ENCODE assay signal across 18 cellular contexts in the genomic region with DNA sequence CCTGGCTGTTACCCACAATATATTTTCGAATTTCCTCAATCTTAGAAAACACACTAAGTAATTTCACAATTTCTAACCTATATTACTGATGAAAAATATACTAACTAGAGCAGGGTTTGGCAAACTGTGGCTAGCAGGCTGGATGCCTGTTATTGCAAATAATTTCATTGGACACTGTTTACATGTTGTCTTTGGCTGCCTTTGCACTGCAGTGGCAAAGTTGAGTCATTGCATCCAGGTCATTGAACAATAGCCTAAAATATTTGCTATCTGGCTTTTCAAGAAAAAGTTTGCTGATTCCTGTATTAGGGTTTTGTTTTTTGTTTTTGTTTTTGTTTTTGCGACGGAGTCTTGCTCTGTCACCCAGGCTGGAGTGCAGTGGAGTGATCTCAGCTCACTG. TPM values are rescaled to one million over a fixed set of nuclear protein-coding genes. Genes with fewer than 3 reads are reported as not detected.
DNase-seq lines count a peak whose midpoint lies in the region; FAIRE-seq and TF ChIP-seq lines count a peak whose summit lies in the region.
"Had no signal": no experiment of that assay in that cellular context is flagged by ENCODE, and none has a peak within 500 bp of the region (broad histone marks: within the 10 kb centered on the region; RNA-seq: fewer than 3 reads in every experiment).

No MANE protein-coding gene starts in this region.

- no peak for FAIRE-seq in astrocyte (lab: Jason Lieb, UNC)

- no peaks in the 10 kb centered on the region for H3K9me3 ChIP-seq in astrocyte (ENCODE audit: insufficient read depth, low read depth, low read length)
- H3K9me3 ChIP-seq: upper lobe of right lung had no signal

- H3K4me1 ChIP-seq in ACC112 (ENCODE audit: control insufficient read depth, insufficient read depth, low read length, unreplicated experiment) = peaks cover 14% of the 10 kb centered on the region
- peaks cover 2% of the 10 kb centered on the region for H3K4me1 ChIP-seq in astrocyte (ENCODE audit: insufficient read depth, low read length)
- H3K4me1 ChIP-seq: upper lobe of right lung had no signal

- H2AFZ ChIP-seq in ACC112 (ENCODE audit: low read length, unreplicated experiment) (no peak overlapping the region), astrocyte (ENCODE audit: low read depth, low read length) (no peak overlapping the region)
- H2AFZ ChIP-seq: hepatocyte had no signal

- H3K9me3 Mint-ChIP-seq in astrocyte (ENCODE audit: unreplicated experiment) = no peaks in the 10 kb centered on the region

- no peaks in the 10 kb centered on the region for H3K79me2 ChIP-seq in ACC112 (ENCODE audit: control insufficient read depth, insufficient read depth, low read length, unreplicated experiment)
- H3K79me2 ChIP-seq in astrocyte (ENCODE audit: insufficient read depth, low read length) = no peaks in the 10 kb centered on the region
- H3K79me2 ChIP-seq: hepatocyte had no signal

- no peak for TF ChIP-seq CTCF in astrocyte (IDR thresholded peaks at IDR 0.05; ENCODE audit: insufficient read depth, low read depth, low read length)
- TF ChIP-seq CTCF in foreskin fibroblast (IDR thresholded peaks at IDR 0.05; ENCODE audit: low read depth, low read length) = no peak
- TF ChIP-seq CTCF in GM20000 (IDR thresholded peaks at IDR 0.05; ENCODE audit: extremely low read depth, missing control alignments) = no peak

- H3K36me3 Mint-ChIP-seq in astrocyte (ENCODE audit: low read depth, unreplicated experiment) = peaks cover 2% of the 10 kb centered on the region

- H3K36me3 ChIP-seq in ACC112 (ENCODE audit: insufficient read depth, low read length) = peaks cover 19% of the 10 kb centered on the region
- peaks cover 8% of the 10 kb centered on the region for H3K36me3 ChIP-seq in astrocyte (ENCODE audit: insufficient read depth, low read length)
- H3K36me3 ChIP-seq: upper lobe of right lung had no signal

- DNase-seq in HCEC 1CT (peak; percentile 50), astrocyte (ENCODE audit: low read depth) (peak; percentile 52), foreskin fibroblast (peak; percentile 74 to 85), T-helper 1 cell (no peak), NCI-H2107 (lab: John Stamatoyannopoulos, UW) (no peak), AML-193 (lab: John Stamatoyannopoulos, UW) (no peak), GM20000 (ENCODE audit: low spot score) (no peak)
- DNase-seq: activated CD8-positive, alpha-beta memory T cell treated with anti-CD3 and anti-CD28 coated beads, Interleukin-2, amount 10 ng/mL, durations not matched to agents 7 days and 5 days; left ventricle myocardium superior; NCI-H1417; NCI-H774; occipital lobe; SIG-M5; upper lobe of right lung had no signal

- no peak overlapping the region for H3K27ac Mint-ChIP-seq in astrocyte (ENCODE audit: unreplicated experiment)
- H3K27ac Mint-ChIP-seq: activated CD8-positive, alpha-beta memory T cell treated with anti-CD3 and anti-CD28 coated beads, Interleukin-2, amount 10 ng/mL, durations not matched to agents 7 days and 5 days; activated naive CD8-positive, alpha-beta T cell; B cell had no signal

- H3K27me3 Mint-ChIP-seq in astrocyte (ENCODE audit: low read depth, unreplicated experiment) = no peaks in the 10 kb centered on the region
- H3K27me3 Mint-ChIP-seq: activated CD8-positive, alpha-beta memory T cell treated with anti-CD3 and anti-CD28 coated beads, Interleukin-2, amount 10 ng/mL, durations not matched to agents 7 days and 5 days; activated naive CD8-positive, alpha-beta T cell; B cell had no signal

- H3K27me3 ChIP-seq in ACC112 (ENCODE audit: insufficient read depth, low read length) (no peaks in the 10 kb centered on the region), astrocyte (ENCODE audit: insufficient read depth, low read length) (no peaks in the 10 kb centered on the region)
- H3K27me3 ChIP-seq: hepatocyte, upper lobe of right lung had no signal

- no peaks in the 10 kb centered on the region for H3K4me1 Mint-ChIP-seq in astrocyte (ENCODE audit: low read depth, unreplicated experiment)

- no peak overlapping the region for H3K9ac ChIP-seq in astrocyte (ENCODE audit: low read length)

- H3K4me3 ChIP-seq in ACC112 (ENCODE audit: low read depth, low read length) (no peak overlapping the region), astrocyte (ENCODE audit: insufficient read depth, low read depth, low read length) (no peak overlapping the region), foreskin fibroblast (ENCODE audit: low read depth in 1 of 2, low read length in 2 of 2) (no peak overlapping the region)
- H3K4me3 ChIP-seq: hepatocyte, upper lobe of right lung had no signal

- no peak overlapping the region for H3K4me2 ChIP-seq in astrocyte (ENCODE audit: low read length)
- H3K4me2 ChIP-seq: hepatocyte had no signal

- no peaks in the 10 kb centered on the region for H4K20me1 ChIP-seq in astrocyte (ENCODE audit: insufficient read depth, low read length)

- H3K4me3 Mint-ChIP-seq in astrocyte (ENCODE audit: unreplicated experiment) = no peak overlapping the region
- H3K4me3 Mint-ChIP-seq: activated CD8-positive, alpha-beta memory T cell treated with anti-CD3 and anti-CD28 coated beads, Interleukin-2, amount 10 ng/mL, durations not matched to agents 7 days and 5 days; activated naive CD8-positive, alpha-beta T cell; B cell had no signal

- 0 out of 2 replicates have a peak overlapping the region, but pooled peaks have one; percentile 14 for H3K27ac ChIP-seq in ACC112 (ENCODE audit: low read depth, low read length)
- no peak overlapping the region for H3K27ac ChIP-seq in astrocyte (ENCODE audit: low read depth, low read length)
- H3K27ac ChIP-seq: hepatocyte, upper lobe of right lung had no signal

RNA-seq across cellular contexts. Expression of a gene that starts 47.2 kb away (rescaled TPM):
- total RNA-seq in astrocyte = 2.8 and 4.7 TPM in 2 replicates

RNA-seq across cellular contexts. Expression of a gene that starts 49.6 kb away (rescaled TPM):
- not detected in 2 replicates for total RNA-seq in astrocyte

Comparison
In these comparisons a context has a peak if more than half of its experiments do, and no peak if none do; other contexts are left out.
1. DNase-seq: peak in HCEC 1CT (single experiment), astrocyte (single experiment) and foreskin fibroblast (2 of 2); none in T-helper 1 cell (0 of 5), NCI-H2107 (single experiment), AML-193 (0 of 2) and GM20000 (single experiment).